ENCODE assay signal across 17 cellular contexts in genomic region chrX:144275403-144275802, GRCh38.
DNase-seq lines count a peak whose midpoint lies in the region; ATAC-seq, FAIRE-seq and TF ChIP-seq lines count a peak whose summit lies in the region.
"Had no signal": no experiment of that assay in that cellular context is flagged by ENCODE, and none has a peak within 500 bp of the region (broad histone marks: within the 10 kb centered on the region; RNA-seq: fewer than 3 reads in every experiment).

No MANE protein-coding gene starts in this region.

- H3K27me3 Mint-ChIP-seq in activated CD4-positive, alpha-beta T cell treated with anti-CD3 and anti-CD28 coated beads for 36 hours, result no peaks in the 10 kb centered on the region
- H3K27me3 Mint-ChIP-seq: activated naive CD4-positive, alpha-beta T cell treated with anti-CD3 and anti-CD28 coated beads, Interleukin-2, amount 10 ng/mL, durations not matched to agents 7 days and 5 days had no signal

- no peaks in the 10 kb centered on the region for H3K9me3 ChIP-seq in mammary epithelial cell (replicated peaks; ENCODE audit: insufficient read depth, low read length)
- no peaks in the 10 kb centered on the region for H3K9me3 ChIP-seq in pancreas
- H3K9me3 ChIP-seq: suprapubic skin had no signal

- intact Hi-C loops in mammary epithelial cell (cut with micrococcal nuclease), result no loop called here
- intact Hi-C loops in pancreas (cut with DNase I), result no loop called here
- intact Hi-C loops in cardiac septum (cut with DNase I), result no loop called here
- intact Hi-C loops in activated CD4-positive, alpha-beta T cell treated with anti-CD3 and anti-CD28 coated beads for 36 hours (cut with DNase I, micrococcal nuclease), result no loop called here

- DNase-seq in NCI-H1092 treated with DMSO at 0.1 percent for 48 hours (lab: John Stamatoyannopoulos, UW) (peak; percentile 98), NCI-H2171 (lab: John Stamatoyannopoulos, UW) (peak; percentile 11), mammary epithelial cell (peak; percentile 23), pancreas (no peak), cardiac septum (ENCODE audit: low spot score) (no peak)
- DNase-seq in activated CD4-positive, alpha-beta T cell treated with anti-CD3 and anti-CD28 coated beads for 36 hours, result no peak
- DNase-seq: activated naive CD4-positive, alpha-beta T cell treated with anti-CD3 and anti-CD28 coated beads, Interleukin-2, amount 10 ng/mL, durations not matched to agents 7 days and 5 days; dermis blood vessel endothelial cell; DMS79 treated with DMSO at 0.1 percent for 48 hours; HCEC 1CT; immature natural killer cell; NCI-H446 treated with DMSO at 0.1 percent for 48 hours; nucleus accumbens; stimulated activated CD4-positive, alpha-beta T cell treated with anti-CD3 and anti-CD28 coated beads, Interleukin-4, amount 100 ng/mL, for 1 hour had no signal

- WGBS in mammary epithelial cell (ENCODE audit: low coverage, missing lambda C conversion rate), result 29% methylated on average over 3 of the region's 3 CpGs
- 3 to 9% methylated on average over 3 of the region's 3 CpGs for WGBS in pancreas, 2 donors

- H3K9ac ChIP-seq in mammary epithelial cell (ENCODE audit: insufficient read depth, low read length), result no peak overlapping the region

- no TSS peak for BruUV-seq in mammary epithelial cell (replicated peaks; lab: Mats Ljungman, UMichigan)

- H3K27me3 ChIP-seq in mammary epithelial cell (ENCODE audit: insufficient read depth, low read length) (no peaks in the 10 kb centered on the region), pancreas (no peaks in the 10 kb centered on the region)
- H3K27me3 ChIP-seq: suprapubic skin had no signal

- H3K4me3 Mint-ChIP-seq in activated CD4-positive, alpha-beta T cell treated with anti-CD3 and anti-CD28 coated beads for 36 hours, result no peak overlapping the region
- H3K4me3 Mint-ChIP-seq: activated naive CD4-positive, alpha-beta T cell treated with anti-CD3 and anti-CD28 coated beads, Interleukin-2, amount 10 ng/mL, durations not matched to agents 7 days and 5 days; immature natural killer cell had no signal

- POLR2A ChIA-PET in activated CD4-positive, alpha-beta T cell treated with anti-CD3 and anti-CD28 coated beads for 36 hours (lab: Charles Lee), result no interaction called here

- no peaks in the 10 kb centered on the region for H3K79me2 ChIP-seq in mammary epithelial cell (ENCODE audit: insufficient read depth, low read length)

- no peak overlapping the region for H3K27ac Mint-ChIP-seq in activated CD4-positive, alpha-beta T cell treated with anti-CD3 and anti-CD28 coated beads for 36 hours
- H3K27ac Mint-ChIP-seq: activated naive CD4-positive, alpha-beta T cell treated with anti-CD3 and anti-CD28 coated beads, Interleukin-2, amount 10 ng/mL, durations not matched to agents 7 days and 5 days; immature natural killer cell had no signal

- ATAC-seq in pancreas, result peak; percentile 55 to 81 (median 70)
- ATAC-seq in HG03159 (IDR thresholded peaks at IDR 0.05; ENCODE audit: unreplicated experiment), result no peak
- ATAC-seq in activated CD4-positive, alpha-beta T cell treated with anti-CD3 and anti-CD28 coated beads for 36 hours, result no peak

- H3K4me3 ChIP-seq in mammary epithelial cell (replicated peaks in 1 of 3; ENCODE audit: insufficient read depth in 1 of 3, low read depth in 2 of 3, low read length in 3 of 3), result no peak overlapping the region
- no peak overlapping the region for H3K4me3 ChIP-seq in pancreas
- H3K4me3 ChIP-seq: suprapubic skin had no signal

- no peak for FAIRE-seq in pancreas (lab: Jason Lieb, UNC)
- FAIRE-seq: GM18507 had no signal

- H4K20me1 ChIP-seq in mammary epithelial cell (ENCODE audit: insufficient read depth, low read length), result no peaks in the 10 kb centered on the region

- H3K4me2 ChIP-seq in mammary epithelial cell (ENCODE audit: insufficient read depth, low read depth, low read length), result no peak overlapping the region

- no peaks in the 10 kb centered on the region for H3K36me3 ChIP-seq in mammary epithelial cell (ENCODE audit: insufficient read depth, low read length)
- no peaks in the 10 kb centered on the region for H3K36me3 ChIP-seq in pancreas
- H3K36me3 ChIP-seq: suprapubic skin had no signal

- H3K9me3 Mint-ChIP-seq in activated CD4-positive, alpha-beta T cell treated with anti-CD3 and anti-CD28 coated beads for 36 hours (ENCODE audit: low read depth), result peaks cover 6% of the 10 kb centered on the region

- TF ChIP-seq CTCF in mammary epithelial cell (conservative IDR thresholded peaks at IDR 0.05 in 1 of 2, IDR thresholded peaks at IDR 0.05 in 1 of 2; ENCODE audit: extremely low read depth in 1 of 2, insufficient read depth in 1 of 2, low read depth in 1 of 2, low read length in 2 of 2) (no peak), pancreas (IDR thresholded peaks at IDR 0.05) (no peak)

- CTCF ChIA-PET in mammary epithelial cell (lab: Charles Lee; ENCODE audit: low non-redundant PET), result no interaction called here
- CTCF ChIA-PET in activated CD4-positive, alpha-beta T cell treated with anti-CD3 and anti-CD28 coated beads for 36 hours (lab: Charles Lee), result interaction anchor here (0.5 kb wide), 1 partner anchor 911 kb away, joined by 3 read pairs; no protein-coding TSS in a partner anchor

- in situ Hi-C loops in mammary epithelial cell (cut with MboI; ENCODE audit: low sequenced_read_pairs in 2 of 2), result no loop called here

- no peaks in the 10 kb centered on the region for H3K4me1 ChIP-seq in mammary epithelial cell (ENCODE audit: insufficient read depth, low read length)
- H3K4me1 ChIP-seq in pancreas, result no peaks in the 10 kb centered on the region
- H3K4me1 ChIP-seq: suprapubic skin had no signal

- no peaks in the 10 kb centered on the region for H3K4me1 Mint-ChIP-seq in activated CD4-positive, alpha-beta T cell treated with anti-CD3 and anti-CD28 coated beads for 36 hours
- H3K4me1 Mint-ChIP-seq: activated naive CD4-positive, alpha-beta T cell treated with anti-CD3 and anti-CD28 coated beads, Interleukin-2, amount 10 ng/mL, durations not matched to agents 7 days and 5 days; immature natural killer cell had no signal

- dilution Hi-C loops in mammary epithelial cell (cut with HindIII; ENCODE audit: low sequenced_read_pairs), result no loop called here

- H3K27ac ChIP-seq in mammary epithelial cell (ENCODE audit: insufficient read depth, low read depth, low read length) (no peak overlapping the region), pancreas (no peak overlapping the region)
- H3K27ac ChIP-seq: suprapubic skin had no signal

- no peaks in the 10 kb centered on the region for H3K36me3 Mint-ChIP-seq in activated CD4-positive, alpha-beta T cell treated with anti-CD3 and anti-CD28 coated beads for 36 hours (ENCODE audit: low read depth)
- H3K36me3 Mint-ChIP-seq: activated naive CD4-positive, alpha-beta T cell treated with anti-CD3 and anti-CD28 coated beads, Interleukin-2, amount 10 ng/mL, durations not matched to agents 7 days and 5 days; immature natural killer cell had no signal

- no peak overlapping the region for H2AFZ ChIP-seq in mammary epithelial cell (ENCODE audit: low read depth, low read length)

Comparison
In these comparisons a context has a peak if more than half of its experiments do, and no peak if none do; other contexts are left out.
1. DNase-seq: peak in NCI-H1092 treated with DMSO at 0.1 percent for 48 hours (single experiment), NCI-H2171 (single experiment) and mammary epithelial cell (single experiment); none in pancreas (0 of 6), cardiac septum (single experiment) and activated CD4-positive, alpha-beta T cell treated with anti-CD3 and anti-CD28 coated beads for 36 hours (single experiment).
2. ATAC-seq: peak in pancreas (4 of 4); none in HG03159 (single experiment) and activated CD4-positive, alpha-beta T cell treated with anti-CD3 and anti-CD28 coated beads for 36 hours (single experiment).